21 cellular contexts compared by ENCODE assay signal in genomic region chr17:46766493-46767491, GRCh38. TPM values are rescaled to one million over a fixed set of nuclear protein-coding genes. Genes with fewer than 3 reads are reported as not detected.
A peak's percentile ranks its signal among the peaks of the same experiment; 100 is the strongest.
DNase-seq lines count a peak whose midpoint lies in the region; ATAC-seq and TF ChIP-seq lines count a peak whose summit lies in the region.
"Had no signal": no experiment of that assay in that cellular context is flagged by ENCODE, and none has a peak within 500 bp of the region (broad histone marks: within the 10 kb centered on the region; RNA-seq: fewer than 3 reads in every experiment).

No MANE protein-coding gene starts in this region.

- TF ChIP-seq RAD21 in IMR-90 (IDR thresholded peaks at IDR 0.05; ENCODE audit: low read length): no peak

- no peak overlapping the region for H3K4ac ChIP-seq in IMR-90 (ENCODE audit: low read depth, low read length)

- no peak overlapping the region; the same call in 1 of the 2 replicates for H3K14ac ChIP-seq in IMR-90 (replicated peaks; ENCODE audit: low read depth, low read length)

- no peak overlapping the region; the same call in 1 of the 2 replicates for H2BK20ac ChIP-seq in IMR-90 (ENCODE audit: low read depth, low read length)

- H3K9ac ChIP-seq in IMR-90 (ENCODE audit: low read depth, low read length): no peak overlapping the region

- no peak overlapping the region for H3K18ac ChIP-seq in IMR-90 (ENCODE audit: low read depth, low read length)

- no peak overlapping the region for H2AFZ ChIP-seq in IMR-90 (replicated peaks; ENCODE audit: low read length, poor library complexity)

- intact Hi-C loops in IMR-90 (cut with micrococcal nuclease) (no loop called here), sciatic nerve (cut with DNase I) (no loop called here)

- H3K79me1 ChIP-seq in IMR-90 (ENCODE audit: low read depth in 1 of 2, low read length in 2 of 2): peaks cover 0 to 17% of the 10 kb centered on the region in 2 experiments; a peak in 1 of 4 replicates

- no peaks in the 10 kb centered on the region for H3K36me3 ChIP-seq in IMR-90 (ENCODE audit: control insufficient read depth, insufficient read depth, low read length)
- H3K36me3 ChIP-seq: pancreas, tibial artery had no signal

- TF ChIP-seq POLR2A in IMR-90 (IDR thresholded peaks at IDR 0.05; ENCODE audit: low read depth, low read length): no peak

- H2AK5ac ChIP-seq in IMR-90 (ENCODE audit: low read depth, low read length): peak overlapping the region; percentile 78; the same call in 1 of the 2 replicates

- TF ChIP-seq CTCF in GM12873 (IDR thresholded peaks at IDR 0.05; ENCODE audit: insufficient read depth, low read depth, low read length, missing control alignments) (peak; percentile 3), IMR-90 (conservative IDR thresholded peaks at IDR 0.05; ENCODE audit: low read depth, low read length) (no peak)

- no peak overlapping the region for H3K4me2 ChIP-seq in IMR-90 (ENCODE audit: low read depth, low read length)

- no peak overlapping the region for H3K27ac ChIP-seq in IMR-90 (ENCODE audit: insufficient read depth, low read length)
- H3K27ac ChIP-seq: pancreas, SK-N-MC, tibial artery had no signal

- peaks cover 14% of the 10 kb centered on the region for H3K4me1 ChIP-seq in IMR-90 (ENCODE audit: control insufficient read depth, insufficient read depth, low read length)

- POLR2A ChIA-PET in IMR-90 (lab: Charles Lee; ENCODE audit: unreplicated experiment): no interaction called here

- H3K9me1 ChIP-seq in IMR-90 (ENCODE audit: insufficient read depth, low read length): peaks cover 28% of the 10 kb centered on the region

- no peak overlapping the region; the same call in 1 of the 2 replicates for H4K91ac ChIP-seq in IMR-90 (ENCODE audit: insufficient read depth, low read depth, low read length)

- CTCF ChIA-PET in IMR-90 (lab: Yijun Ruan, JAX): interaction anchor here (0.5 to 1.0 kb wide), 2 partner anchors 52 to 125 kb away, joined by 3 to 4 read pairs; no protein-coding TSS in a partner anchor

- H4K5ac ChIP-seq in IMR-90 (ENCODE audit: low read depth, low read length): no peak overlapping the region

- H4K8ac ChIP-seq in IMR-90 (ENCODE audit: low read depth in 2 of 2, low read length in 2 of 2): no peak overlapping the region

- no peak overlapping the region; the same call in 1 of the 2 replicates for H2BK120ac ChIP-seq in IMR-90 (ENCODE audit: low read depth, low read length)

- in situ Hi-C loops in IMR-90 (cut with MboI; ENCODE audit: low sequenced_read_pairs): no loop called here

- ATAC-seq in IMR-90 (ENCODE audit: low read depth) (no peak), sciatic nerve (no peak), HG02884 (IDR thresholded peaks at IDR 0.05; ENCODE audit: unreplicated experiment) (no peak), HG03196 (IDR thresholded peaks at IDR 0.05; ENCODE audit: unreplicated experiment) (no peak)
- ATAC-seq: activated naive CD4-positive, alpha-beta T cell treated with anti-CD3 and anti-CD28 coated beads, Interleukin-2, amount 50 U/mL, for 72 hours; pancreas; right cardiac atrium had no signal

- no peaks in the 10 kb centered on the region for H4K20me1 ChIP-seq in IMR-90 (ENCODE audit: insufficient read depth, low read length)

- no peaks in the 10 kb centered on the region for H3K27me3 ChIP-seq in IMR-90 (ENCODE audit: control insufficient read depth, insufficient read depth, low read length)
- H3K27me3 ChIP-seq: pancreas had no signal

- H2BK15ac ChIP-seq in IMR-90 (ENCODE audit: low read depth, low read length): no peak overlapping the region; the same call in 2 of the 3 replicates

- BruUV-seq in IMR-90 (replicated peaks; lab: Mats Ljungman, UMichigan): no TSS peak

- no peaks in the 10 kb centered on the region for H3K9me3 ChIP-seq in IMR-90 (ENCODE audit: control insufficient read depth, insufficient read depth, low read length)
- H3K9me3 ChIP-seq: pancreas, tibial artery had no signal

- H3K56ac ChIP-seq in IMR-90 (ENCODE audit: extremely low read depth, insufficient read depth, low read length): no peak overlapping the region

- no peak overlapping the region for H3K4me3 ChIP-seq in IMR-90 (ENCODE audit: insufficient read depth, low read depth, low read length)
- H3K4me3 ChIP-seq: pancreas, SK-N-MC, tibial artery had no signal

- no peak overlapping the region for H2BK5ac ChIP-seq in IMR-90 (ENCODE audit: low read depth, low read length, poor library complexity, severe bottlenecking)

- DNase-seq in IMR-90 (no peak), islet precursor cell (peak; percentile 51), sciatic nerve (ENCODE audit: low spot score) (peak; percentile 47), SK-N-DZ (ENCODE audit: low spot score) (no peak)
- DNase-seq: activated CD4-positive, alpha-beta T cell treated with anti-CD3 and anti-CD28 coated beads for 4 hours; aorta; caudate nucleus; dermis blood vessel endothelial cell; NCI-H1048; NCI-H1694 treated with DMSO at 0.1 percent for 48 hours; NCI-H2171 treated with DMSO at 0.1 percent for 48 hours; NCI-H524 treated with DMSO at 0.1 percent for 48 hours; right cardiac atrium; RPMI8226 had no signal

- no peak overlapping the region for H3K23ac ChIP-seq in IMR-90 (ENCODE audit: low read depth, low read length)

- 95% methylated on average over 7 of the region's 21 CpGs; no CpG with 5 or more reads in 1 of the 2 experiments for WGBS in IMR-90 (ENCODE audit: extremely low coverage in 2 of 2, insufficient read length in 1 of 2), 2 experiments

- no peak overlapping the region for H2AK9ac ChIP-seq in IMR-90 (replicated peaks; ENCODE audit: low read depth, low read length, poor library complexity)

- dilution Hi-C loops in IMR-90 (cut with HindIII; ENCODE audit: low sequenced_read_pairs, unreplicated experiment): no loop called here

TF ChIP-seq in IMR-90, 13 proteins besides CTCF, POLR2A, EP300 and RAD21:
- no peak for TF ChIP-seq ELK1 (IDR thresholded peaks at IDR 0.05; ENCODE audit: borderline replicate concordance, low read depth, low read length)
- TF ChIP-seq SMC3 (IDR thresholded peaks at IDR 0.05; ENCODE audit: low read depth, low read length): no peak

RNA-seq across cellular contexts. Expression of gene WNT3, which starts 51.7 kb away (rescaled TPM):
- total RNA-seq in IMR-90 (2012; rRNA removed) (0.56 and 0.72 TPM in 2 replicates), sciatic nerve (0.98 TPM)
- polyA plus RNA-seq in IMR-90 (2012; rRNA removed): 0.99 and 1.0 TPM in 2 replicates
- polyA plus RNA-seq in IMR-90 (2012; cell fraction: cytosol; rRNA removed): 0.58 and 0.71 TPM in 2 replicates
- polyA plus RNA-seq in IMR-90 (2012; cell fraction: nucleus; rRNA removed; ENCODE audit: low replicate concordance): 3.1 and 4.9 TPM in 2 replicates
- 5.4 and 5.7 TPM in 2 replicates for polyA plus RNA-seq in SK-N-DZ (2014; cell fraction: cytosol; rRNA removed)
- polyA plus RNA-seq in SK-N-DZ (2014; cell fraction: nucleus; rRNA removed): 7.1 and 8.3 TPM in 2 replicates

Comparison
In these comparisons a context has a peak if more than half of its experiments do, and no peak if none do; other contexts are left out.
1. DNase-seq: peak in islet precursor cell (single experiment) and sciatic nerve (single experiment); none in IMR-90 (single experiment) and SK-N-DZ (single experiment).